In the genomic region with DNA sequence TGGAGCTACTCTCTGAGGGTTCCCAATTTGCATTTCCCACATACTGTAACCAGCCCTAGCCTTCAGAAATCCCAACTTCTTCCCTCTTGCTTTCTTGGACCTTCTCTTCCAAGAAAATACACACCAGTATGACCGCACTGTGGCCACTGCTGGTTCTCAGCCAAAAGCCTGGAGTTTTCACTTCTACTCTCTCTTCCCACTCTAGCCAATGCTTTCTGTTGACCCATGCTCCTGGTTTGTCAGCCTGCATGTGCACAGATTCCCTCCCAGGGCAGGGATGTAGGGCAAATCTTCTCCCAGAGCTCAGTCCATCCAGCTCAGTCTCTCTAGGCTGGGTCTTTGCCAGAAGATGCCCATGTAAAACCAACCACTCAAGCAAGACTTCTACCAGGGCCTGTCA, we compare ENCODE assay signal across 1 cellular context.
TF ChIP-seq lines count a peak whose summit lies in the region.

No MANE protein-coding gene starts in this region.

TF ChIP-seq in H1, 55 proteins besides CTCF, POLR2A, EP300 and RAD21:
- no peak for TF ChIP-seq SIX5 (IDR thresholded peaks at IDR 0.05; ENCODE audit: low read depth, low read length)
- TF ChIP-seq SIN3A (conservative IDR thresholded peaks at IDR 0.05 in 1 of 2, IDR thresholded peaks at IDR 0.05 in 1 of 2; ENCODE audit: low read depth in 1 of 2, low read length in 2 of 2) = no peak
- TF ChIP-seq CREB1 (IDR thresholded peaks at IDR 0.05) = no peak
- no peak for TF ChIP-seq NRF1 (IDR thresholded peaks at IDR 0.05; ENCODE audit: low read depth, low read length)
- no peak for TF ChIP-seq CTBP2 (IDR thresholded peaks at IDR 0.05; ENCODE audit: borderline replicate concordance, insufficient read depth, insufficient read length, low read length)
- TF ChIP-seq ZNF274 (IDR thresholded peaks at IDR 0.05; ENCODE audit: borderline replicate concordance, extremely low read depth, low read length) = no peak
- TF ChIP-seq, protein P1, sequence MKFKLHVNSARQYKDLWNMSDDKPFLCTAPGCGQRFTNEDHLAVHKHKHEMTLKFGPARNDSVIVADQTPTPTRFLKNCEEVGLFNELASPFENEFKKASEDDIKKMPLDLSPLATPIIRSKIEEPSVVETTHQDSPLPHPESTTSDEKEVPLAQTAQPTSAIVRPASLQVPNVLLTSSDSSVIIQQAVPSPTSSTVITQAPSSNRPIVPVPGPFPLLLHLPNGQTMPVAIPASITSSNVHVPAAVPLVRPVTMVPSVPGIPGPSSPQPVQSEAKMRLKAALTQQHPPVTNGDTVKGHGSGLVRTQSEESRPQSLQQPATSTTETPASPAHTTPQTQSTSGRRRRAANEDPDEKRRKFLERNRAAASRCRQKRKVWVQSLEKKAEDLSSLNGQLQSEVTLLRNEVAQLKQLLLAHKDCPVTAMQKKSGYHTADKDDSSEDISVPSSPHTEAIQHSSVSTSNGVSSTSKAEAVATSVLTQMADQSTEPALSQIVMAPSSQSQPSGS (IDR thresholded peaks at IDR 0.05; ENCODE audit: low read length) = no peak
